Comparison of ENCODE assay signal across 21 cellular contexts in genomic region chr19:2334986-2335846, GRCh38. TPM values are rescaled to one million over a fixed set of nuclear protein-coding genes. Genes with fewer than 3 reads are reported as not detected.
A peak's percentile ranks its signal among the peaks of the same experiment; 100 is the strongest.
DNase-seq lines count a peak whose midpoint lies in the region; ATAC-seq, FAIRE-seq and TF ChIP-seq lines count a peak whose summit lies in the region.
"Had no signal": no experiment of that assay in that cellular context is flagged by ENCODE, and none has a peak within 500 bp of the region (broad histone marks: within the 10 kb centered on the region; RNA-seq: fewer than 3 reads in every experiment).

No MANE protein-coding gene starts in this region.

- H3K27me3 Mint-ChIP-seq in T-helper 1 cell treated with Interleukin-12 subunit alpha and Interleukin-12 subunit beta and Interleukin-4 antibody, amounts not matched to agents 30 μg/mL and 1 μg/mL, for 36 hours (ENCODE audit: low read depth), result no peaks in the 10 kb centered on the region
- peaks cover 20% of the 10 kb centered on the region for H3K27me3 Mint-ChIP-seq in GM23338 (ENCODE audit: insufficient read depth, low read depth, poor library complexity)
- no peaks in the 10 kb centered on the region for H3K27me3 Mint-ChIP-seq in activated naive CD8-positive, alpha-beta T cell treated with anti-CD3 and anti-CD28 coated beads, Interleukin-2, amount 10 ng/mL, durations not matched to agents 7 days and 5 days
- H3K27me3 Mint-ChIP-seq in naive thymus-derived CD4-positive, alpha-beta T cell, result no peaks in the 10 kb centered on the region

- no peak overlapping the region for H3K4me2 ChIP-seq in GM23338
- H3K4me2 ChIP-seq: A549 had no signal

- no peak overlapping the region for H3K4me3 ChIP-seq in GM23338
- no peak overlapping the region for H3K4me3 ChIP-seq in naive thymus-derived CD4-positive, alpha-beta T cell (ENCODE audit: low read length)
- H3K4me3 ChIP-seq: A549, tibial artery had no signal

- H3K4me1 ChIP-seq in GM23338 (ENCODE audit: insufficient read depth), result peaks cover 10% of the 10 kb centered on the region
- peaks cover 0 to 33% of the 10 kb centered on the region in 2 donors for H3K4me1 ChIP-seq in naive thymus-derived CD4-positive, alpha-beta T cell (ENCODE audit: control insufficient read depth in 2 of 2, insufficient read depth in 2 of 2, low read length in 2 of 2)

- H4K20me1 ChIP-seq in GM23338 (replicated peaks; ENCODE audit: insufficient read depth), result peaks cover 9% of the 10 kb centered on the region

- H3K9me3 ChIP-seq in naive thymus-derived CD4-positive, alpha-beta T cell (ENCODE audit: control insufficient read depth in 2 of 3, low read length in 3 of 3), result no peaks in the 10 kb centered on the region
- H3K9me3 ChIP-seq: A549, tibial artery had no signal

- H3K36me3 Mint-ChIP-seq in T-helper 1 cell treated with Interleukin-12 subunit alpha and Interleukin-12 subunit beta and Interleukin-4 antibody, amounts not matched to agents 30 μg/mL and 1 μg/mL, for 36 hours (ENCODE audit: low read depth), result peaks cover 12% of the 10 kb centered on the region
- H3K36me3 Mint-ChIP-seq in GM23338 (ENCODE audit: low read depth), result peaks cover 24% of the 10 kb centered on the region
- peaks cover 13% of the 10 kb centered on the region for H3K36me3 Mint-ChIP-seq in activated naive CD8-positive, alpha-beta T cell treated with anti-CD3 and anti-CD28 coated beads, Interleukin-2, amount 10 ng/mL, durations not matched to agents 7 days and 5 days
- H3K36me3 Mint-ChIP-seq in naive thymus-derived CD4-positive, alpha-beta T cell, result peaks cover 0 to 15% (median 5%) of the 10 kb centered on the region in 5 donors

- FAIRE-seq in frontal cortex (lab: Jason Lieb, UNC), result no peak
- FAIRE-seq: A549, islet of Langerhans, RCC 7860 had no signal

- POLR2A ChIA-PET in activated naive CD8-positive, alpha-beta T cell treated with anti-CD3 and anti-CD28 coated beads, Interleukin-2, amount 10 ng/mL, durations not matched to agents 7 days and 5 days (lab: Charles Lee), result no interaction called here
- POLR2A ChIA-PET in naive thymus-derived CD4-positive, alpha-beta T cell (lab: Charles Lee), result interaction anchor here (0.7 to 1.0 kb wide), 2 partner anchors 32 to 141 kb away, joined by 3 to 4 read pairs; partner anchors contain the start of gene GADD45B

- no peak for TF ChIP-seq CTCF in GM23338 (conservative IDR thresholded peaks at IDR 0.05; ENCODE audit: low read depth in 2 of 2)

- peak overlapping the region; percentile 66 for H3K27ac Mint-ChIP-seq in T-helper 1 cell treated with Interleukin-12 subunit alpha and Interleukin-12 subunit beta and Interleukin-4 antibody, amounts not matched to agents 30 μg/mL and 1 μg/mL, for 36 hours
- no peak overlapping the region for H3K27ac Mint-ChIP-seq in GM23338
- peak overlapping the region; percentile 55 for H3K27ac Mint-ChIP-seq in activated naive CD8-positive, alpha-beta T cell treated with anti-CD3 and anti-CD28 coated beads, Interleukin-2, amount 10 ng/mL, durations not matched to agents 7 days and 5 days
- H3K27ac Mint-ChIP-seq in naive thymus-derived CD4-positive, alpha-beta T cell, result peak overlapping the region in 8 of 9 donors; percentile 0 to 79 (median 63)

- H3K4me3 Mint-ChIP-seq in T-helper 1 cell treated with Interleukin-12 subunit alpha and Interleukin-12 subunit beta and Interleukin-4 antibody, amounts not matched to agents 30 μg/mL and 1 μg/mL, for 36 hours, result no peak overlapping the region
- no peak overlapping the region for H3K4me3 Mint-ChIP-seq in GM23338
- no peak overlapping the region for H3K4me3 Mint-ChIP-seq in activated naive CD8-positive, alpha-beta T cell treated with anti-CD3 and anti-CD28 coated beads, Interleukin-2, amount 10 ng/mL, durations not matched to agents 7 days and 5 days
- peak overlapping the region in 1 of 10 donors; percentile 41 for H3K4me3 Mint-ChIP-seq in naive thymus-derived CD4-positive, alpha-beta T cell

- ATAC-seq in GM23338, result no peak
- no peak for ATAC-seq in activated naive CD8-positive, alpha-beta T cell treated with anti-CD3 and anti-CD28 coated beads, Interleukin-2, amount 10 ng/mL, durations not matched to agents 7 days and 5 days (ENCODE audit: low read depth)
- no peak for ATAC-seq in naive thymus-derived CD4-positive, alpha-beta T cell
- ATAC-seq: A549 had no signal

- H3K79me2 ChIP-seq in GM23338 (replicated peaks; ENCODE audit: insufficient read depth), result peaks cover 47% of the 10 kb centered on the region

- H2AFZ ChIP-seq in GM23338, result no peak overlapping the region

- peaks cover 20% of the 10 kb centered on the region for H3K4me1 Mint-ChIP-seq in T-helper 1 cell treated with Interleukin-12 subunit alpha and Interleukin-12 subunit beta and Interleukin-4 antibody, amounts not matched to agents 30 μg/mL and 1 μg/mL, for 36 hours (ENCODE audit: low read depth)
- peaks cover 32% of the 10 kb centered on the region for H3K4me1 Mint-ChIP-seq in GM23338
- peaks cover 22% of the 10 kb centered on the region for H3K4me1 Mint-ChIP-seq in activated naive CD8-positive, alpha-beta T cell treated with anti-CD3 and anti-CD28 coated beads, Interleukin-2, amount 10 ng/mL, durations not matched to agents 7 days and 5 days
- H3K4me1 Mint-ChIP-seq in naive thymus-derived CD4-positive, alpha-beta T cell, result peaks cover 22 to 48% (median 34%) of the 10 kb centered on the region in 7 donors

- CTCF ChIA-PET in naive thymus-derived CD4-positive, alpha-beta T cell (lab: Charles Lee), result interaction anchor here (0.5 kb wide), 1 partner anchor 137 kb away, joined by 4 read pairs; no protein-coding TSS in a partner anchor

- H3F3A ChIP-seq in GM23338 (replicated peaks; ENCODE audit: low read depth), result peaks cover 24% of the 10 kb centered on the region

- intact Hi-C loops in naive thymus-derived CD4-positive, alpha-beta T cell (cut with micrococcal nuclease), result loop anchor here in 1 of 2 donors (5.0 kb wide), 1 partner anchor 57 kb away; no protein-coding TSS in a partner anchor

- no peaks in the 10 kb centered on the region; the same call in 1 of the 2 replicates for H3K9me2 ChIP-seq in GM23338 (ENCODE audit: insufficient read depth)

- H3K36me3 ChIP-seq in GM23338 (ENCODE audit: insufficient read depth), result no peaks in the 10 kb centered on the region
- peaks cover 0 to 32% (median 0%) of the 10 kb centered on the region in 3 experiments for H3K36me3 ChIP-seq in naive thymus-derived CD4-positive, alpha-beta T cell (ENCODE audit: control insufficient read depth in 2 of 3, insufficient read depth in 3 of 3, low read length in 3 of 3)

- H3K27ac ChIP-seq in GM23338 (ENCODE audit: low read depth), result 0 out of 2 replicates have a peak overlapping the region, but pooled peaks have one; percentile 39
- no peak overlapping the region for H3K27ac ChIP-seq in naive thymus-derived CD4-positive, alpha-beta T cell (ENCODE audit: low read depth, low read length)
- H3K27ac ChIP-seq: A549, tibial artery had no signal

- peaks cover 5% of the 10 kb centered on the region for H3K9me3 Mint-ChIP-seq in T-helper 1 cell treated with Interleukin-12 subunit alpha and Interleukin-12 subunit beta and Interleukin-4 antibody, amounts not matched to agents 30 μg/mL and 1 μg/mL, for 36 hours
- H3K9me3 Mint-ChIP-seq in GM23338, result peaks cover 13% of the 10 kb centered on the region
- H3K9me3 Mint-ChIP-seq in activated naive CD8-positive, alpha-beta T cell treated with anti-CD3 and anti-CD28 coated beads, Interleukin-2, amount 10 ng/mL, durations not matched to agents 7 days and 5 days, result peaks cover 8% of the 10 kb centered on the region
- peaks cover 0 to 10% (median 0%) of the 10 kb centered on the region in 11 donors for H3K9me3 Mint-ChIP-seq in naive thymus-derived CD4-positive, alpha-beta T cell
- H3K9me3 Mint-ChIP-seq: CD8-positive, alpha-beta memory T cell had no signal

- H3K27me3 ChIP-seq in GM23338 (ENCODE audit: insufficient read depth), result no peaks in the 10 kb centered on the region
- no peaks in the 10 kb centered on the region for H3K27me3 ChIP-seq in naive thymus-derived CD4-positive, alpha-beta T cell (ENCODE audit: control insufficient read depth in 2 of 2, insufficient read depth in 2 of 2, low read length in 2 of 2)
- H3K27me3 ChIP-seq: tibial artery had no signal

- no peak for DNase-seq in T-helper 1 cell
- no peak for DNase-seq in GM23338 (ENCODE audit: low spot score)
- DNase-seq in activated naive CD8-positive, alpha-beta T cell treated with anti-CD3 and anti-CD28 coated beads, Interleukin-2, amount 10 ng/mL, durations not matched to agents 7 days and 5 days, result no peak
- DNase-seq in naive thymus-derived CD4-positive, alpha-beta T cell, result peak in 4 of 9 donors; percentile 25 to 33 (median 26)
- no peak for DNase-seq in activated T-cell treated with anti-CD3 and anti-CD28 coated beads, Interleukin-2, amount 50 U/mL, for 48 hours
- DNase-seq in NCI-H82 (lab: John Stamatoyannopoulos, UW), result no peak
- no peak for DNase-seq in frontal cortex (ENCODE audit: low spot score in 2 of 2)
- DNase-seq: activated CD4-positive, alpha-beta T cell treated with anti-CD3 and anti-CD28 coated beads, Interleukin-2, amount 50 U/mL, for 1 hour; KBM-7; NCI-H1092 treated with DMSO at 0.1 percent for 48 hours; NCI-H2171 treated with DMSO at 0.1 percent for 48 hours; stimulated activated CD4-positive, alpha-beta T cell treated with anti-CD3 and anti-CD28 coated beads, Interleukin-4, amount 100 ng/mL, for 24 hours; SW 1271; tibial artery had no signal

RNA-seq across cellular contexts. Expression of gene SPPL2B, which starts 6.7 kb away (rescaled TPM):
- total RNA-seq in GM23338 (2014; rRNA removed; shearing (Covaris generic)), result 51.0 and 53.3 TPM in 2 replicates
- 21.1 and 23.5 TPM in 2 replicates for polyA plus RNA-seq in GM23338 (2016; fragmentation: Nextera tagmentation; extraction: Ambion mirVana)
- 100 to 1,000 TPM in 1 of 2 experiments, 10 to 100 TPM in 1; 90.6 to 101 TPM for total RNA-seq in activated naive CD8-positive, alpha-beta T cell treated with anti-CD3 and anti-CD28 coated beads, Interleukin-2, amount 10 ng/mL, durations not matched to agents 7 days and 5 days
- 100 to 1,000 TPM in 4 of 5 experiments, 10 to 100 TPM in 1; 92.2 to 150 (median 140) TPM for total RNA-seq in naive thymus-derived CD4-positive, alpha-beta T cell
- 10 to 100 TPM; 11.1 to 15.7 TPM for polyA plus RNA-seq in naive thymus-derived CD4-positive, alpha-beta T cell
- total RNA-seq in frontal cortex, result 16.3 TPM

RNA-seq across cellular contexts. Expression of gene LSM7, which starts 6.8 kb away (rescaled TPM):
- total RNA-seq in GM23338 (2014; rRNA removed; shearing (Covaris generic)), result 197 and 299 TPM in 2 replicates
- polyA plus RNA-seq in GM23338 (2016; fragmentation: Nextera tagmentation; extraction: Ambion mirVana), result 409 and 434 TPM in 2 replicates
- 100 to 1,000 TPM; 111 to 125 TPM for total RNA-seq in activated naive CD8-positive, alpha-beta T cell treated with anti-CD3 and anti-CD28 coated beads, Interleukin-2, amount 10 ng/mL, durations not matched to agents 7 days and 5 days
- 100 to 1,000 TPM in 3 of 5 experiments, 10 to 100 TPM in 2; 79.4 to 131 (median 102) TPM for total RNA-seq in naive thymus-derived CD4-positive, alpha-beta T cell
- 100 to 1,000 TPM; 142 to 182 TPM for polyA plus RNA-seq in naive thymus-derived CD4-positive, alpha-beta T cell
- total RNA-seq in frontal cortex, result 97.4 TPM

RNA-seq across cellular contexts. Expression of gene TMPRSS9, which starts 24.8 kb away (rescaled TPM):
- 0.16 and 0.28 TPM in 2 replicates for total RNA-seq in GM23338 (2014; rRNA removed; shearing (Covaris generic))
- 0.05 and 0.38 TPM in 2 replicates for polyA plus RNA-seq in GM23338 (2016; fragmentation: Nextera tagmentation; extraction: Ambion mirVana)
- under 1 TPM in 1 of 2 experiments, not detected in 1; 0.22 TPM for total RNA-seq in activated naive CD8-positive, alpha-beta T cell treated with anti-CD3 and anti-CD28 coated beads, Interleukin-2, amount 10 ng/mL, durations not matched to agents 7 days and 5 days
- total RNA-seq in naive thymus-derived CD4-positive, alpha-beta T cell, result not detected
- not detected for polyA plus RNA-seq in naive thymus-derived CD4-positive, alpha-beta T cell
- 0.41 TPM for total RNA-seq in frontal cortex
- total RNA-seq: CD8-positive, alpha-beta memory T cell; mesenteric fat pad had no signal
- polyA plus RNA-seq: CD8-positive, alpha-beta memory T cell had no signal

RNA-seq across cellular contexts. Expression of gene LINGO3, which starts 27.3 kb away (rescaled TPM):
- total RNA-seq in GM23338 (2014; rRNA removed; shearing (Covaris generic)), result 0.45 and 1.9 TPM in 2 replicates
- polyA plus RNA-seq in GM23338 (2016; fragmentation: Nextera tagmentation; extraction: Ambion mirVana), result 0.29 and 0.40 TPM in 2 replicates
- under 1 TPM; 0.69 to 0.82 TPM for total RNA-seq in activated naive CD8-positive, alpha-beta T cell treated with anti-CD3 and anti-CD28 coated beads, Interleukin-2, amount 10 ng/mL, durations not matched to agents 7 days and 5 days
- 1 to 10 TPM in 2 of 5 experiments, under 1 TPM in 3; 0.27 to 1.8 (median 0.72) TPM for total RNA-seq in naive thymus-derived CD4-positive, alpha-beta T cell
- 10 to 100 TPM in 1 of 2 donors, 1 to 10 TPM in 1; 3.6 to 12.9 TPM for polyA plus RNA-seq in naive thymus-derived CD4-positive, alpha-beta T cell
- 0.82 TPM for total RNA-seq in frontal cortex
- total RNA-seq: mesenteric fat pad, osteoblast had no signal
- polyA plus RNA-seq: A549 had no signal

RNA-seq across cellular contexts. Expression of gene PEAK3, which starts 53.2 kb away (rescaled TPM):
- not detected in 2 replicates for total RNA-seq in GM23338 (2014; rRNA removed; shearing (Covaris generic))
- not detected in 2 replicates for polyA plus RNA-seq in GM23338 (2016; fragmentation: Nextera tagmentation; extraction: Ambion mirVana)
- under 1 TPM in 1 of 2 experiments, not detected in 1; 0.14 TPM for total RNA-seq in activated naive CD8-positive, alpha-beta T cell treated with anti-CD3 and anti-CD28 coated beads, Interleukin-2, amount 10 ng/mL, durations not matched to agents 7 days and 5 days
- total RNA-seq in naive thymus-derived CD4-positive, alpha-beta T cell, result 1 to 10 TPM in 1 of 5 experiments, under 1 TPM in 3, not detected in 1; 0.14 to 3.9 (median 0.45) TPM
- polyA plus RNA-seq in naive thymus-derived CD4-positive, alpha-beta T cell, result under 1 TPM; 0.14 to 0.44 TPM
- under 0.01 TPM for total RNA-seq in frontal cortex
- total RNA-seq: CD8-positive, alpha-beta memory T cell; osteoblast had no signal
- polyA plus RNA-seq: A549 had no signal
